Comparison of ENCODE assay signal across 22 cellular contexts in the genomic region with DNA sequence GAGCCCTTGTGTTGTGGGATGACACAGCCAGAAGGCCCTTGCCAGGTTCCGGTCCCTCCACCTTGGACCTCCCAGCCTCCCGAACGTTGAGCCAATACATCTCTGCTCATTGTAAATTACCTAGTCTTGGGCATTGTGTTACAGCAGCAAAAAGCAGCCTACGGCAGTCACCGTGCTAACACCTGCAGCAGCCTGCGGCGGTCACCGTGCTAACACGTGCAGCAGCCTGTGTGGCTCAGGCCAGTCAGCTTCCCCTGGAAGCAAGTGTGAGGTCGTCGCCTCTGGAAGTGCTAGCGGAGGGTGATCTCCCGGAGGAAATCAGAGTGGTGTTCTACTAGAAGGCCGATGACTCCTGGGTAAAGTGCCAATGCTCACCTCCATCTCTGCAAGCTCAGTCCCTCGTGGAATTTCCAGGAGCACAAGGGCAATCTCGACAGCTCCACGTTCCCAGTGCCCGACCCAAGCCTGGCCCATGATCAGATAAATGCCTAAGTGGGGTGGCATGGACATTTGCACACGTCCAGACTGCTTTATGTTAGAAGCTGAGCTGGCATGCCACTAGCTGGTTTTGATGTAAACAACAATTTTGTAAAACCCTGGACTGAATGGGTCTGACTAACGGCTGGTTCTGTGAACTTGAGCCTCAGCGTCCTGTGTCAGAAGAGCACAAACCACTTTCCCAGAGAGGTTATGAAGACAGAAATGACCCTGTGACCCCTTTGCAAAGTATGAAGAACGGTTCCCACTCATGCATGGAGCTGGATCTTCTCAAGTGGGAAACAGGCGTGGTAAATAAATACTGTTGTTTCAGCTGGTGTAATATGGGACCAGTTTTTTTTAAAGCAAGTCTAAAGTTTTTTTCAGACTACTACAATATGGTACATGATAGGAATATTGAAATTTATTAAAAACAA. TPM values are rescaled to one million over a fixed set of nuclear protein-coding genes. Genes with fewer than 3 reads are reported as not detected.
DNase-seq lines count a peak whose midpoint lies in the region; ATAC-seq, FAIRE-seq and TF ChIP-seq lines count a peak whose summit lies in the region.
"Had no signal": no experiment of that assay in that cellular context is flagged by ENCODE, and none has a peak within 500 bp of the region (broad histone marks: within the 10 kb centered on the region; RNA-seq: fewer than 3 reads in every experiment).

No MANE protein-coding gene starts in this region.

- CTCF ChIA-PET in activated CD8-positive, alpha-beta memory T cell treated with anti-CD3 and anti-CD28 coated beads, Interleukin-2, amount 10 ng/mL, durations not matched to agents 7 days and 5 days (lab: Charles Lee), result interaction anchor here (1.6 kb wide), 1 partner anchor 29 kb away, joined by 7 read pairs; no protein-coding TSS in a partner anchor

- H2BK5ac ChIP-seq in neuronal stem cell (ENCODE audit: low read length), result peak overlapping the region; percentile 21

- H3K9me3 ChIP-seq in astrocyte (ENCODE audit: insufficient read depth, low read depth, low read length) (no peaks in the 10 kb centered on the region), neuronal stem cell (replicated peaks in 1 of 2; ENCODE audit: control insufficient read depth in 2 of 2, insufficient read depth in 1 of 2, low read depth in 1 of 2, low read length in 2 of 2) (peaks cover 6 to 26% of the 10 kb centered on the region in 2 donors), smooth muscle cell (replicated peaks; ENCODE audit: low read depth) (no peaks in the 10 kb centered on the region), neural progenitor cell (ENCODE audit: low read depth) (no peaks in the 10 kb centered on the region)
- H3K9me3 ChIP-seq: lower lobe of right lung, prostate gland had no signal

- H3K23ac ChIP-seq in neuronal stem cell (ENCODE audit: low read depth, low read length, poor library complexity), result peak overlapping the region; percentile 83

- H3K4me1 Mint-ChIP-seq in astrocyte (ENCODE audit: low read depth, unreplicated experiment) (no peaks in the 10 kb centered on the region), neural progenitor cell (peaks cover 4% of the 10 kb centered on the region)
- H3K4me1 Mint-ChIP-seq in activated CD8-positive, alpha-beta memory T cell treated with anti-CD3 and anti-CD28 coated beads, Interleukin-2, amount 10 ng/mL, durations not matched to agents 7 days and 5 days, result no peaks in the 10 kb centered on the region
- H3K4me1 Mint-ChIP-seq: CD8-positive, alpha-beta memory T cell had no signal

- no peak for ATAC-seq in activated CD8-positive, alpha-beta memory T cell treated with anti-CD3 and anti-CD28 coated beads, Interleukin-2, amount 10 ng/mL, durations not matched to agents 7 days and 5 days
- no peak for ATAC-seq in HG02938 (IDR thresholded peaks at IDR 0.05; ENCODE audit: unreplicated experiment)
- ATAC-seq: naive thymus-derived CD4-positive, alpha-beta T cell had no signal

- no peak overlapping the region for H3K9ac ChIP-seq in astrocyte (ENCODE audit: low read length)
- H3K9ac ChIP-seq in neuronal stem cell (ENCODE audit: low read depth, low read length, poor library complexity), result no peak overlapping the region
- no peak overlapping the region for H3K9ac ChIP-seq in smooth muscle cell (ENCODE audit: low read depth)
- H3K9ac ChIP-seq in neural progenitor cell, result no peak overlapping the region

- no peak overlapping the region for H2BK15ac ChIP-seq in neuronal stem cell (ENCODE audit: low read length)

- no peak overlapping the region for H3K27ac ChIP-seq in astrocyte (ENCODE audit: low read depth, low read length)
- H3K27ac ChIP-seq in neuronal stem cell (replicated peaks; ENCODE audit: low read length), result no peak overlapping the region
- H3K27ac ChIP-seq in smooth muscle cell (ENCODE audit: low read depth), result no peak overlapping the region
- H3K27ac ChIP-seq in neural progenitor cell, result no peak overlapping the region

- TF ChIP-seq CTCF in astrocyte (IDR thresholded peaks at IDR 0.05; ENCODE audit: insufficient read depth, low read depth, low read length) (no peak), smooth muscle cell (IDR thresholded peaks at IDR 0.05; ENCODE audit: borderline replicate concordance, insufficient read depth, poor library complexity, severe bottlenecking) (no peak), neural progenitor cell (IDR thresholded peaks at IDR 0.05) (no peak)

- H3K4me1 ChIP-seq in astrocyte (ENCODE audit: insufficient read depth, low read length) (no peaks in the 10 kb centered on the region), neuronal stem cell (ENCODE audit: control insufficient read depth in 2 of 2, insufficient read depth in 1 of 2, low read depth in 1 of 2, low read length in 2 of 2) (no peaks in the 10 kb centered on the region), smooth muscle cell (ENCODE audit: low read depth) (no peaks in the 10 kb centered on the region), neural progenitor cell (no peaks in the 10 kb centered on the region)
- H3K4me1 ChIP-seq: prostate gland had no signal

- H3K18ac ChIP-seq in neuronal stem cell (ENCODE audit: low read length), result no peak overlapping the region

- H3K27me3 ChIP-seq in astrocyte (ENCODE audit: insufficient read depth, low read length) (no peaks in the 10 kb centered on the region), neuronal stem cell (ENCODE audit: control insufficient read depth in 3 of 3, insufficient read depth in 3 of 3, low read depth in 1 of 3, low read length in 3 of 3) (no peaks in the 10 kb centered on the region), smooth muscle cell (ENCODE audit: low read depth) (no peaks in the 10 kb centered on the region), neural progenitor cell (no peaks in the 10 kb centered on the region)

- H3K79me2 ChIP-seq in astrocyte (ENCODE audit: insufficient read depth, low read length) (no peaks in the 10 kb centered on the region), smooth muscle cell (ENCODE audit: low read depth) (no peaks in the 10 kb centered on the region), neural progenitor cell (ENCODE audit: low read depth) (no peaks in the 10 kb centered on the region)

- peaks cover 3% of the 10 kb centered on the region for H3K79me1 ChIP-seq in neuronal stem cell (ENCODE audit: low read depth, low read length)

- H3K27ac Mint-ChIP-seq in astrocyte (ENCODE audit: unreplicated experiment) (peak overlapping the region; percentile 31), neural progenitor cell (no peak overlapping the region)
- H3K27ac Mint-ChIP-seq in activated CD8-positive, alpha-beta memory T cell treated with anti-CD3 and anti-CD28 coated beads, Interleukin-2, amount 10 ng/mL, durations not matched to agents 7 days and 5 days, result no peak overlapping the region
- H3K27ac Mint-ChIP-seq: activated CD4-positive, alpha-beta T cell treated with anti-CD3 and anti-CD28 coated beads, Interleukin-2, amount 10 ng/mL, durations not matched to agents 24 days and 14 days; stimulated activated naive CD8-positive, alpha-beta T cell treated with anti-CD3 and anti-CD28 coated beads, Interleukin-15, Interleukin-2, amounts not matched to agents 100 ng/mL and 50 ng/mL, for 24 hours had no signal

- H3K36me3 Mint-ChIP-seq in astrocyte (ENCODE audit: low read depth, unreplicated experiment), result peaks cover 40% of the 10 kb centered on the region
- peaks cover 24% of the 10 kb centered on the region for H3K36me3 Mint-ChIP-seq in activated CD8-positive, alpha-beta memory T cell treated with anti-CD3 and anti-CD28 coated beads, Interleukin-2, amount 10 ng/mL, durations not matched to agents 7 days and 5 days
- H3K36me3 Mint-ChIP-seq in neural progenitor cell, result peaks cover 45% of the 10 kb centered on the region

- no peak overlapping the region for H3K4ac ChIP-seq in neuronal stem cell (ENCODE audit: low read length)

- H3K4me3 ChIP-seq in astrocyte (ENCODE audit: insufficient read depth, low read depth, low read length), result no peak overlapping the region
- H3K4me3 ChIP-seq in neuronal stem cell (ENCODE audit: low read length in 2 of 2), result no peak overlapping the region
- H3K4me3 ChIP-seq in smooth muscle cell, result no peak overlapping the region
- no peak overlapping the region for H3K4me3 ChIP-seq in neural progenitor cell
- H3K4me3 ChIP-seq: lower lobe of right lung, prostate gland had no signal

- H4K91ac ChIP-seq in neuronal stem cell (ENCODE audit: low read depth, low read length, poor library complexity), result no peak overlapping the region

- DNase-seq in COLO668 (lab: John Stamatoyannopoulos, UW; ENCODE audit: unreplicated experiment) (peak; percentile 66), MV-4-11 (lab: John Stamatoyannopoulos, UW) (peak; percentile 29), astrocyte (ENCODE audit: low read depth) (no peak), neuronal stem cell (ENCODE audit: low spot score) (no peak), smooth muscle cell (lab: John Stamatoyannopoulos, UW; ENCODE audit: unreplicated experiment) (no peak), neural progenitor cell (ENCODE audit: low spot score) (no peak)
- DNase-seq in activated CD8-positive, alpha-beta memory T cell treated with anti-CD3 and anti-CD28 coated beads, Interleukin-2, amount 10 ng/mL, durations not matched to agents 7 days and 5 days, result no peak
- DNase-seq: activated CD4-positive, alpha-beta T cell treated with anti-CD3 and anti-CD28 coated beads, Interleukin-2, amount 10 ng/mL, durations not matched to agents 24 days and 14 days; activated gamma-delta T cell treated with Interleukin-2 at 50 U/mL for 16 hours; anterior cingulate cortex; CD8-positive, alpha-beta memory T cell; cerebellar nuclear complex; HCEC 1CT; lower lobe of right lung; naive thymus-derived CD4-positive, alpha-beta T cell; NCI-H146; NCI-H524; stimulated activated CD4-positive, alpha-beta T cell treated with anti-CD3 and anti-CD28 coated beads, Interleukin-15, amount 100 ng/mL, for 24 hours had no signal

- H3K36me3 ChIP-seq in astrocyte (ENCODE audit: insufficient read depth, low read length) (no peaks in the 10 kb centered on the region), neuronal stem cell (replicated peaks in 1 of 2; ENCODE audit: control insufficient read depth in 2 of 2, insufficient read depth in 2 of 2, low read length in 2 of 2) (peaks cover 35 to 45% of the 10 kb centered on the region in 2 donors), smooth muscle cell (ENCODE audit: low read depth) (peaks cover 12% of the 10 kb centered on the region), neural progenitor cell (no peaks in the 10 kb centered on the region)

- WGBS in neuronal stem cell (ENCODE audit: extremely low coverage in 2 of 2, insufficient read length in 2 of 2, insufficient replicate concordance in 1 of 2), 2 donors, result no CpG with 5 or more reads among the region's 23 CpGs
- 91% methylated on average over 23 of the region's 23 CpGs for WGBS in smooth muscle cell (ENCODE audit: low lambda C conversion rate)

- H3F3A ChIP-seq in smooth muscle cell (ENCODE audit: low read depth) (no peaks in the 10 kb centered on the region), neural progenitor cell (ENCODE audit: low read depth) (no peaks in the 10 kb centered on the region)

- H2AFZ ChIP-seq in astrocyte (ENCODE audit: low read depth, low read length) (no peak overlapping the region), neuronal stem cell (ENCODE audit: low read length) (no peak overlapping the region), smooth muscle cell (ENCODE audit: low read depth) (no peak overlapping the region), neural progenitor cell (replicated peaks) (no peak overlapping the region)

- H3K27me3 Mint-ChIP-seq in astrocyte (ENCODE audit: low read depth, unreplicated experiment), result no peaks in the 10 kb centered on the region
- H3K27me3 Mint-ChIP-seq in activated CD8-positive, alpha-beta memory T cell treated with anti-CD3 and anti-CD28 coated beads, Interleukin-2, amount 10 ng/mL, durations not matched to agents 7 days and 5 days, result peaks cover 9% of the 10 kb centered on the region
- peaks cover 10% of the 10 kb centered on the region for H3K27me3 Mint-ChIP-seq in neural progenitor cell (ENCODE audit: insufficient read depth, low read depth)
- H3K27me3 Mint-ChIP-seq: CD8-positive, alpha-beta memory T cell; stimulated activated naive CD8-positive, alpha-beta T cell treated with anti-CD3 and anti-CD28 coated beads, Interleukin-15, Interleukin-2, amounts not matched to agents 100 ng/mL and 50 ng/mL, for 24 hours had no signal

- no peak overlapping the region for H2AK5ac ChIP-seq in neuronal stem cell (ENCODE audit: low read depth, low read length)

- H4K8ac ChIP-seq in neuronal stem cell (ENCODE audit: low read depth, low read length), result no peak overlapping the region

- H3K4me3 Mint-ChIP-seq in astrocyte (ENCODE audit: unreplicated experiment) (no peak overlapping the region), neural progenitor cell (no peak overlapping the region)
- H3K4me3 Mint-ChIP-seq in activated CD8-positive, alpha-beta memory T cell treated with anti-CD3 and anti-CD28 coated beads, Interleukin-2, amount 10 ng/mL, durations not matched to agents 7 days and 5 days, result no peak overlapping the region
- H3K4me3 Mint-ChIP-seq: activated CD4-positive, alpha-beta T cell treated with anti-CD3 and anti-CD28 coated beads, Interleukin-2, amount 10 ng/mL, durations not matched to agents 24 days and 14 days; CD8-positive, alpha-beta memory T cell; naive thymus-derived CD4-positive, alpha-beta T cell; stimulated activated naive CD8-positive, alpha-beta T cell treated with anti-CD3 and anti-CD28 coated beads, Interleukin-15, Interleukin-2, amounts not matched to agents 100 ng/mL and 50 ng/mL, for 24 hours had no signal

- FAIRE-seq in astrocyte (lab: Jason Lieb, UNC), result no peak
- FAIRE-seq: urothelium cell line had no signal

- H3K14ac ChIP-seq in neuronal stem cell (ENCODE audit: low read length), result no peak overlapping the region

- H3K4me2 ChIP-seq in astrocyte (ENCODE audit: low read length), result no peak overlapping the region
- no peak overlapping the region for H3K4me2 ChIP-seq in neuronal stem cell (ENCODE audit: insufficient read depth, low read length, poor library complexity, severe bottlenecking)
- H3K4me2 ChIP-seq in smooth muscle cell, result no peak overlapping the region
- H3K4me2 ChIP-seq in neural progenitor cell, result no peak overlapping the region

- H3K9me3 Mint-ChIP-seq in astrocyte (ENCODE audit: unreplicated experiment), result peaks cover 5% of the 10 kb centered on the region
- H3K9me3 Mint-ChIP-seq in activated CD8-positive, alpha-beta memory T cell treated with anti-CD3 and anti-CD28 coated beads, Interleukin-2, amount 10 ng/mL, durations not matched to agents 7 days and 5 days (ENCODE audit: low read depth), result no peaks in the 10 kb centered on the region
- H3K9me3 Mint-ChIP-seq in neural progenitor cell, result peaks cover 11% of the 10 kb centered on the region
- H3K9me3 Mint-ChIP-seq: activated CD4-positive, alpha-beta T cell treated with anti-CD3 and anti-CD28 coated beads, Interleukin-2, amount 10 ng/mL, durations not matched to agents 24 days and 14 days; CD8-positive, alpha-beta memory T cell; stimulated activated naive CD8-positive, alpha-beta T cell treated with anti-CD3 and anti-CD28 coated beads, Interleukin-15, Interleukin-2, amounts not matched to agents 100 ng/mL and 50 ng/mL, for 24 hours had no signal

- H2BK120ac ChIP-seq in neuronal stem cell (ENCODE audit: low read depth, low read length), result no peak overlapping the region

- no peaks in the 10 kb centered on the region for H4K20me1 ChIP-seq in astrocyte (ENCODE audit: insufficient read depth, low read length)
- H4K20me1 ChIP-seq in smooth muscle cell (ENCODE audit: low read depth), result no peaks in the 10 kb centered on the region
- H4K20me1 ChIP-seq in neural progenitor cell (ENCODE audit: low read depth), result no peaks in the 10 kb centered on the region

- no peak overlapping the region for H2BK12ac ChIP-seq in neuronal stem cell (ENCODE audit: low read length)

RNA-seq across cellular contexts. Expression of a gene that starts 11.4 kb away (rescaled TPM):
- total RNA-seq in astrocyte, result 0.31 TPM in 1 of 2 replicates, not detected in the other
- polyA plus RNA-seq in neuronal stem cell (2013, experiment 1 of 2), result 0.15 TPM
- 0.25 TPM for polyA plus RNA-seq in neuronal stem cell (2013, experiment 2 of 2)
- 0.18 TPM in 1 of 2 replicates, not detected in the other for total RNA-seq in smooth muscle cell
- polyA plus RNA-seq in smooth muscle cell, result not detected in 2 replicates
- under 1 TPM in 1 of 2 experiments, not detected in 1; 0.28 TPM for total RNA-seq in activated CD8-positive, alpha-beta memory T cell treated with anti-CD3 and anti-CD28 coated beads, Interleukin-2, amount 10 ng/mL, durations not matched to agents 7 days and 5 days
- not detected in 2 replicates for total RNA-seq in neural progenitor cell (ENCODE audit: low replicate concordance)
- total RNA-seq: activated CD4-positive, alpha-beta T cell treated with anti-CD3 and anti-CD28 coated beads, Interleukin-2, amount 10 ng/mL, durations not matched to agents 24 days and 14 days; lower lobe of right lung; prostate gland had no signal
- polyA plus RNA-seq: CD8-positive, alpha-beta memory T cell had no signal

RNA-seq across cellular contexts. Expression of a gene that starts 26.7 kb away (rescaled TPM):
- total RNA-seq in astrocyte (120 and 149 TPM in 2 replicates), smooth muscle cell (48.0 and 73.4 TPM in 2 replicates), neural progenitor cell (ENCODE audit: low replicate concordance) (56.1 and 69.7 TPM in 2 replicates)
- polyA plus RNA-seq in neuronal stem cell (2013, experiment 1 of 2), result 104 TPM
- 104 TPM for polyA plus RNA-seq in neuronal stem cell (2013, experiment 2 of 2)
- 64.1 and 81.1 TPM in 2 replicates for polyA plus RNA-seq in smooth muscle cell
- total RNA-seq in activated CD8-positive, alpha-beta memory T cell treated with anti-CD3 and anti-CD28 coated beads, Interleukin-2, amount 10 ng/mL, durations not matched to agents 7 days and 5 days, result 100 to 1,000 TPM; 141 to 176 TPM

Comparison
In these comparisons a context has a peak if more than half of its experiments do, and no peak if none do; other contexts are left out.
1. DNase-seq: peak in COLO668 (single experiment) and MV-4-11 (single experiment); none in astrocyte (single experiment), neuronal stem cell (single experiment), smooth muscle cell (single experiment), activated CD8-positive, alpha-beta memory T cell treated with anti-CD3 and anti-CD28 coated beads, Interleukin-2, amount 10 ng/mL, durations not matched to agents 7 days and 5 days (single experiment) and neural progenitor cell (single experiment).